In the genomic region with DNA sequence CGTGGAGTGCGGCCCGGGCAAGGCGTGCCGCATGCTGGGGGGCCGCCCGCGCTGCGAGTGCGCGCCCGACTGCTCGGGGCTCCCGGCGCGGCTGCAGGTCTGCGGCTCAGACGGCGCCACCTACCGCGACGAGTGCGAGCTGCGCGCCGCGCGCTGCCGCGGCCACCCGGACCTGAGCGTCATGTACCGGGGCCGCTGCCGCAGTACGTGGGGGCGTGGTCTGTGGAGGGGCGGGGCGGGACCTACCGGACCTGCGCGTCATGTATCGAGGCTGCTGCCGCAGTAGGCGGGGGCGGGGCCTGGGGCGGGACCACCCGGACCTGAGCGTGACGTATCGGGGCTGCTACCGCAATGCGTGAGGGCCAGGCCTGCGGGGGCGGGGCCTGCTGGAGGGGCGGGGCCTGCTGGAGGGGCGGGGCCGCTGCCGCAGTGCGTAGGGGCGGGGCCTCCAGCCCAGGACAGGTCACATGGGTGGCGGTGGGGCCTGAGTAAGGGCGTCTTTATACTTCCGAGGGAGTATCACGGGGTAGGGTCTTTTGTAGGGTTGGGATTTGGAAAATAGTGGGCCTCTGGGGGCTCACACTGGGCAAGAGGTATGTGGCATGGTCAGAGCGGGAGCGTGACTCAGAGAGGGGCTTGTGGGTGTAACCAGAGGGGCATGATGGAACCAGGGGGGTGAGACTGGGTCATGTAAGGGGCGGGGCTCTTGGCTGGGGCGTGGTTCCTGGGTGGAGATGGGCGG, we compare ENCODE assay signal across 8 cellular contexts. TPM values are rescaled to one million over a fixed set of nuclear protein-coding genes. Genes with fewer than 3 reads are reported as not detected.
DNase-seq lines count a peak whose midpoint lies in the region; FAIRE-seq and TF ChIP-seq lines count a peak whose summit lies in the region.

No MANE protein-coding gene starts in this region.

- H3K4me3 Mint-ChIP-seq in neural crest cell, result peak overlapping the region; percentile 96

- no peaks in the 10 kb centered on the region for H3K9me3 Mint-ChIP-seq in neural crest cell

- TF ChIP-seq EP300 in stomach (IDR thresholded peaks at IDR 0.05), result no peak

- H3K4me3 ChIP-seq in LNCaP clone FGC (ENCODE audit: low read depth, low read length) (peak overlapping the region; percentile 61), stomach (peak overlapping the region; percentile 59 to 94 (median 76))

- DNase-seq in H54 (ENCODE audit: insufficient read length, low spot score) (peak; percentile 97), LNCaP clone FGC (ENCODE audit: low read depth) (peak; percentile 87), RPMI8226 (peak; percentile 98), fibroblast of the conjunctiva (ENCODE audit: low read depth) (peak; percentile 98), neural crest cell (ENCODE audit: low read depth, low spot score) (peak; percentile 97), stomach (peak; percentile 100)
- DNase-seq in activated T-helper 9 cell treated with anti-CD3 and anti-CD28 coated beads, Interleukin-2, amount 50 U/mL, for 16 hours (ENCODE audit: low read depth), result peak; percentile 100

- H3K9ac ChIP-seq in ES-I3 (ENCODE audit: low read depth, low read length), result peak overlapping the region; percentile 89

- peaks cover 28% of the 10 kb centered on the region for H3K27me3 Mint-ChIP-seq in neural crest cell (ENCODE audit: low read depth)

- peaks cover 6% of the 10 kb centered on the region for H3K4me1 Mint-ChIP-seq in neural crest cell

- TF ChIP-seq CTCF in LNCaP clone FGC (IDR thresholded peaks at IDR 0.05; ENCODE audit: control insufficient read depth, extremely low read depth, insufficient read depth) (peak; percentile 72), neural crest cell (conservative IDR thresholded peaks at IDR 0.05) (peak; percentile 57), stomach (IDR thresholded peaks at IDR 0.05) (peak in 3 of 7 experiments; percentile 27 to 67 (median 40))

- H3K4me1 ChIP-seq in ES-I3 (ENCODE audit: insufficient read depth, low read length) (peaks cover 4% of the 10 kb centered on the region; the same call in 1 of the 2 replicates), stomach (peaks cover 31 to 51% (median 45%) of the 10 kb centered on the region in 4 donors)

- TF ChIP-seq POLR2A in H54 (IDR thresholded peaks at IDR 0.05; ENCODE audit: low read depth, low read length) (peak; percentile 80), stomach (IDR thresholded peaks at IDR 0.05) (no peak)

- H3K36me3 ChIP-seq in ES-I3 (ENCODE audit: insufficient read depth, low read length) (no peaks in the 10 kb centered on the region), stomach (peaks cover 0 to 9% (median 1%) of the 10 kb centered on the region in 4 donors)

- 0 to 1% (median 1%) methylated on average over 15 to 70 of the region's 70 CpGs for WGBS in stomach, 5 donors

- H3K36me3 Mint-ChIP-seq in neural crest cell (ENCODE audit: low read depth), result no peaks in the 10 kb centered on the region

- no peak for FAIRE-seq in H54 (lab: Jason Lieb, UNC)

- H3K27me3 ChIP-seq in stomach, result peaks cover 0 to 23% (median 11%) of the 10 kb centered on the region in 3 donors

- intact Hi-C loops in stomach (cut with DNase I; ENCODE audit: low total_unique reads), result no loop called here

- H3K9me3 ChIP-seq in ES-I3 (ENCODE audit: control insufficient read depth, insufficient read depth, low read length) (no peaks in the 10 kb centered on the region), stomach (no peaks in the 10 kb centered on the region)

- H3K27ac Mint-ChIP-seq in neural crest cell (ENCODE audit: unreplicated experiment), result peak overlapping the region; percentile 99

- peak overlapping the region; percentile 88 to 98 (median 91) for H3K27ac ChIP-seq in stomach

RNA-seq across cellular contexts. Expression of a gene that starts 4.3 kb away (rescaled TPM):
- total RNA-seq in neural crest cell, result 7.7 and 8.9 TPM in 2 replicates
- 100 to 1,000 TPM in 1 of 5 donors, 10 to 100 TPM in 4; 12.3 to 136 (median 62.9) TPM for total RNA-seq in stomach
- 10 to 100 TPM; 12.5 to 32.8 (median 20.7) TPM for polyA plus RNA-seq in stomach

RNA-seq across cellular contexts. Expression of a gene that starts 14.8 kb away (rescaled TPM):
- total RNA-seq in neural crest cell (not detected in 2 replicates), stomach (not detected)
- not detected for polyA plus RNA-seq in stomach

RNA-seq across cellular contexts. Expression of a gene that starts 17.4 kb away (rescaled TPM):
- 50.6 and 55.9 TPM in 2 replicates for total RNA-seq in neural crest cell
- 100 to 1,000 TPM in 1 of 5 donors, 10 to 100 TPM in 4; 21.1 to 240 (median 65.9) TPM for total RNA-seq in stomach
- 10 to 100 TPM; 29.9 to 35.1 (median 35.0) TPM for polyA plus RNA-seq in stomach

RNA-seq across cellular contexts. Expression of a gene that starts 28.3 kb away (rescaled TPM):
- total RNA-seq in neural crest cell (45.1 and 52.1 TPM in 2 replicates), stomach (10 to 100 TPM; 12.1 to 88.9 (median 17.5) TPM)
- polyA plus RNA-seq in stomach, result 10 to 100 TPM in 2 of 3 donors, 1 to 10 TPM in 1; 9.8 to 14.8 (median 12.0) TPM

RNA-seq across cellular contexts. Expression of a gene that starts 40.8 kb away (rescaled TPM):
- total RNA-seq in neural crest cell, result 0.51 and 0.84 TPM in 2 replicates
- under 1 TPM in 1 of 5 donors, not detected in 4; 0.45 TPM for total RNA-seq in stomach
- polyA plus RNA-seq in stomach, result under 1 TPM; 0.37 to 0.76 (median 0.48) TPM

Comparison
In these comparisons a context has a peak if more than half of its experiments do, and no peak if none do; other contexts are left out.
1. Peak in every context shown above with its lines: DNase-seq, H3K4me3 ChIP-seq and H3K27ac ChIP-seq.